1 cellular context compared by ENCODE assay signal in genomic region chr2:166609183-166609959, GRCh38.
TF ChIP-seq lines count a peak whose summit lies in the region.

No MANE protein-coding gene starts in this region.

TF ChIP-seq in HepG2, 621 proteins besides CTCF, POLR2A, EP300 and RAD21 (continued from another document):
- no peak for TF ChIP-seq NFAT5 (CRISPR knock-in tag; IDR thresholded peaks at IDR 0.05)
- TF ChIP-seq RBFOX2 (IDR thresholded peaks at IDR 0.05; ENCODE audit: low read depth, low read length), result no peak
- no peak for TF ChIP-seq HES4 (CRISPR knock-in tag; IDR thresholded peaks at IDR 0.05; ENCODE audit: borderline replicate concordance)
- TF ChIP-seq ZSCAN25 (CRISPR knock-in tag; IDR thresholded peaks at IDR 0.05), result no peak
- TF ChIP-seq RNF219 (CRISPR knock-in tag; IDR thresholded peaks at IDR 0.05), result no peak
- no peak for TF ChIP-seq ZNF225 (CRISPR knock-in tag; IDR thresholded peaks at IDR 0.05)
- TF ChIP-seq GPBP1L1 (CRISPR knock-in tag; IDR thresholded peaks at IDR 0.05), result no peak
- TF ChIP-seq SP4 (CRISPR knock-in tag; IDR thresholded peaks at IDR 0.05), result peak; percentile 36; the same call in 1 of the 2 replicates
- TF ChIP-seq WIZ (CRISPR knock-in tag; IDR thresholded peaks at IDR 0.05), result no peak
- TF ChIP-seq ATF4 (CRISPR knock-in tag; IDR thresholded peaks at IDR 0.05), result no peak
- TF ChIP-seq ETV5 (CRISPR knock-in tag; IDR thresholded peaks at IDR 0.05; ENCODE audit: borderline replicate concordance), result peak; percentile 37; the same call in 1 of the 2 replicates
- TF ChIP-seq ZBTB1 (CRISPR knock-in tag; IDR thresholded peaks at IDR 0.05; ENCODE audit: borderline replicate concordance), result no peak
- TF ChIP-seq TCF7 (IDR thresholded peaks at IDR 0.05; ENCODE audit: low read depth), result peak; percentile 86
- peak; percentile 94 for TF ChIP-seq SOX13 (IDR thresholded peaks at IDR 0.05)
- TF ChIP-seq SOX13 (CRISPR knock-in tag; conservative IDR thresholded peaks at IDR 0.05 in 1 of 2, IDR thresholded peaks at IDR 0.05 in 1 of 2), result peak in 1 of 2 experiments; percentile 97; a peak in 2 of 4 replicates
- TF ChIP-seq BRCA1 (CRISPR knock-in tag; IDR thresholded peaks at IDR 0.05), result no peak
- no peak for TF ChIP-seq ZNF12 (CRISPR knock-in tag; IDR thresholded peaks at IDR 0.05)
- TF ChIP-seq ZNF605 (CRISPR knock-in tag; IDR thresholded peaks at IDR 0.05), result no peak
- no peak for TF ChIP-seq TAF1 (CRISPR knock-in tag; IDR thresholded peaks at IDR 0.05)
- no peak for TF ChIP-seq GMEB1 (CRISPR knock-in tag; IDR thresholded peaks at IDR 0.05; ENCODE audit: borderline replicate concordance)
- no peak for TF ChIP-seq ZNF564 (CRISPR knock-in tag; IDR thresholded peaks at IDR 0.05)
- no peak for TF ChIP-seq ZSCAN5A (CRISPR knock-in tag; IDR thresholded peaks at IDR 0.05; ENCODE audit: borderline replicate concordance)
- no peak for TF ChIP-seq ZSCAN12 (CRISPR knock-in tag; IDR thresholded peaks at IDR 0.05)
- TF ChIP-seq PRDM15 (CRISPR knock-in tag; IDR thresholded peaks at IDR 0.05), result no peak
- no peak for TF ChIP-seq HNRNPH1 (optimal IDR thresholded peaks at IDR 0.05; ENCODE audit: low read depth, low read length)
- no peak for TF ChIP-seq ZNF496 (CRISPR knock-in tag; IDR thresholded peaks at IDR 0.05; ENCODE audit: insufficient replicate concordance)
- TF ChIP-seq HMG20B (CRISPR knock-in tag; conservative IDR thresholded peaks at IDR 0.05), result 0 out of 2 replicates have a peak, but pooled peaks have one; percentile 24
- no peak for TF ChIP-seq CENPX (CRISPR knock-in tag; IDR thresholded peaks at IDR 0.05)
- TF ChIP-seq REXO4 (CRISPR knock-in tag; IDR thresholded peaks at IDR 0.05; ENCODE audit: borderline replicate concordance), result no peak
- no peak for TF ChIP-seq KAT2B (IDR thresholded peaks at IDR 0.05; ENCODE audit: borderline replicate concordance, low read depth, low read length)
- no peak for TF ChIP-seq ZNF382 (CRISPR knock-in tag; IDR thresholded peaks at IDR 0.05; ENCODE audit: borderline replicate concordance)
- no peak for TF ChIP-seq HDAC6 (IDR thresholded peaks at IDR 0.05; ENCODE audit: low read depth, low read length)
- no peak for TF ChIP-seq ZNF230 (CRISPR knock-in tag; IDR thresholded peaks at IDR 0.05)
- no peak for TF ChIP-seq KDM1A (CRISPR knock-in tag; IDR thresholded peaks at IDR 0.05)
- no peak for TF ChIP-seq ZNF34 (CRISPR knock-in tag; IDR thresholded peaks at IDR 0.05; ENCODE audit: borderline replicate concordance)
- TF ChIP-seq PHF8 (CRISPR knock-in tag; IDR thresholded peaks at IDR 0.05), result no peak
- TF ChIP-seq NCOA1 (CRISPR knock-in tag; IDR thresholded peaks at IDR 0.05), result no peak; the same call in 1 of the 2 replicates
- no peak for TF ChIP-seq DR1 (CRISPR knock-in tag; IDR thresholded peaks at IDR 0.05)
- no peak for TF ChIP-seq ZBTB8A (CRISPR knock-in tag; IDR thresholded peaks at IDR 0.05; ENCODE audit: borderline replicate concordance, low read depth)
